1 cellular context compared by ENCODE assay signal in the genomic region with DNA sequence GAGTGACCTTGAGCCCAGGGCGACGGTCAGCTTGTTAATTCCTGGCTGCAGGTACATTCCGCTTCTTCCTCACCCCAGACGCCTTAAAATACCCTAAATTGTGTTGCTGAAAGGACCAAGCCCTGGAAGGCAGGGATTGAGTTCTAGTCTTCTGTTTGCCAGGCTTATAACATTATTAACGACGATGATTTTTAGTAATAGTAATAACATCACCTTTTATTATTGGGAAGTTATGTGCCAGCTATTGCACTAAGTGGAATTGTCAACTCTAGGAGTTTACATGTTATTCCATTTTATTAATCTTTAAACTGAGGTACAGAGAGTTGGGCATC.
TF ChIP-seq lines count a peak whose summit lies in the region.

No MANE protein-coding gene starts in this region.

TF ChIP-seq in GM23338, 12 proteins besides CTCF, POLR2A, EP300 and RAD21 (continued from another document):
- no peak for TF ChIP-seq ZNF462 (CRISPR knock-in tag; IDR thresholded peaks at IDR 0.05)
- TF ChIP-seq POLR2AphosphoS5 (IDR thresholded peaks at IDR 0.05; ENCODE audit: low read depth), result no peak
- no peak for TF ChIP-seq CREB1 (CRISPR knock-in tag; IDR thresholded peaks at IDR 0.05; ENCODE audit: low read depth)
- TF ChIP-seq ZNF331 (CRISPR knock-in tag; IDR thresholded peaks at IDR 0.05; ENCODE audit: low read depth), result no peak
- TF ChIP-seq JUNB (IDR thresholded peaks at IDR 0.05; ENCODE audit: unreplicated experiment), result no peak
- no peak for TF ChIP-seq ZNF114 (CRISPR knock-in tag; IDR thresholded peaks at IDR 0.05)
- TF ChIP-seq EZH2phosphoT487 (IDR thresholded peaks at IDR 0.05; ENCODE audit: unreplicated experiment), result no peak
- no peak for TF ChIP-seq STAT1 (IDR thresholded peaks at IDR 0.05; ENCODE audit: unreplicated experiment)
- no peak for TF ChIP-seq ETS1 (IDR thresholded peaks at IDR 0.05)
